ENCODE assay signal across 15 cellular contexts in genomic region chr14:99860219-99860618, GRCh38.
DNase-seq lines count a peak whose midpoint lies in the region; ATAC-seq and TF ChIP-seq lines count a peak whose summit lies in the region.
"Had no signal": no experiment of that assay in that cellular context is flagged by ENCODE, and none has a peak within 500 bp of the region (broad histone marks: within the 10 kb centered on the region; RNA-seq: fewer than 3 reads in every experiment).

No MANE protein-coding gene starts in this region.

- H3K27ac ChIP-seq in OCI-LY3 (ENCODE audit: low read length) (peak overlapping the region; percentile 95), caudate nucleus (ENCODE audit: low read depth, low read length) (peak overlapping the region; percentile 59), gastroesophageal sphincter (no peak overlapping the region)
- H3K27ac ChIP-seq: BLaER1 treated with 17β-estradiol and CSF1 and Interleukin-3, amounts not matched to agents 10 nM and 100 nM had no signal

- H3K4me1 Mint-ChIP-seq in type B pancreatic cell (ENCODE audit: unreplicated experiment) = peaks cover 12% of the 10 kb centered on the region

- H3K79me2 ChIP-seq in OCI-LY3 (ENCODE audit: low read length) = peaks cover 46% of the 10 kb centered on the region

- peaks cover 14% of the 10 kb centered on the region for H3K36me3 Mint-ChIP-seq in type B pancreatic cell

- peaks cover 11% of the 10 kb centered on the region for H3K36me3 ChIP-seq in OCI-LY3 (replicated peaks; ENCODE audit: low read depth, low read length)
- peaks cover 0 to 5% of the 10 kb centered on the region in 2 donors for H3K36me3 ChIP-seq in gastroesophageal sphincter
- H3K36me3 ChIP-seq: BLaER1 treated with 17β-estradiol and CSF1 and Interleukin-3, amounts not matched to agents 10 nM and 100 nM had no signal

- H2AFZ ChIP-seq in OCI-LY3 (ENCODE audit: low read depth, low read length) = no peak overlapping the region

- H3K9ac ChIP-seq in OCI-LY3 (ENCODE audit: low read length) = peak overlapping the region; percentile 86
- H3K9ac ChIP-seq: BLaER1 treated with 17β-estradiol and CSF1 and Interleukin-3, amounts not matched to agents 10 nM and 100 nM had no signal

- H3K4me1 ChIP-seq in OCI-LY3 (ENCODE audit: low read length) (peaks cover 70% of the 10 kb centered on the region), gastroesophageal sphincter (peaks cover 0 to 3% (median 0%) of the 10 kb centered on the region in 3 donors)

- TF ChIP-seq CTCF in OCI-LY3 (IDR thresholded peaks at IDR 0.05; ENCODE audit: low read depth, low read length) (no peak), type B pancreatic cell (conservative IDR thresholded peaks at IDR 0.05) (no peak), gastroesophageal sphincter (IDR thresholded peaks at IDR 0.05) (no peak)

- DNase-seq in NOMO-1 treated with DMSO at 0.1 percent for 48 hours (lab: John Stamatoyannopoulos, UW; ENCODE audit: unreplicated experiment) = peak; percentile 42
- no peak for DNase-seq in NOMO-1 treated with dmso at 0.1 percent for 144 hours (lab: John Stamatoyannopoulos, UW; ENCODE audit: unreplicated experiment)
- peak in 2 of 61 donors; percentile 46 to 70 for DNase-seq in caudate nucleus (lab: John Stamatoyannopoulos, UW)
- DNase-seq in type B pancreatic cell (ENCODE audit: extremely low spot score, unreplicated experiment) = no peak
- DNase-seq in NCI-H526 treated with DMSO at 0.1 percent for 48 hours (lab: John Stamatoyannopoulos, UW) = no peak
- no peak for DNase-seq in NCI-H1436 (lab: John Stamatoyannopoulos, UW)
- DNase-seq: EL, HCEC 1CT, IMR-90, NCI-H2029, NCI-H226, NCI-H748 treated with DMSO at 0.1 percent for 48 hours had no signal

- H3K27ac Mint-ChIP-seq in type B pancreatic cell = peak overlapping the region; percentile 79

- no peak for ATAC-seq in gastroesophageal sphincter

- TF ChIP-seq EP300 in gastroesophageal sphincter (IDR thresholded peaks at IDR 0.05) = no peak

- no peak for TF ChIP-seq POLR2A in gastroesophageal sphincter (IDR thresholded peaks at IDR 0.05)

- WGBS in gastroesophageal sphincter (ENCODE audit: low coverage in 1 of 2), 2 donors = 78 to 79% methylated on average over 3 to 5 of the region's 5 CpGs

- H3K4me3 ChIP-seq in OCI-LY3 (ENCODE audit: low read length) = peak overlapping the region; percentile 61
- no peak overlapping the region for H3K4me3 ChIP-seq in gastroesophageal sphincter
- H3K4me3 ChIP-seq: BLaER1 treated with 17β-estradiol and CSF1 and Interleukin-3, amounts not matched to agents 10 nM and 100 nM had no signal

- H3K9me3 ChIP-seq in OCI-LY3 (ENCODE audit: insufficient read depth, low read length) = no peaks in the 10 kb centered on the region
- H3K9me3 ChIP-seq in gastroesophageal sphincter = no peaks in the 10 kb centered on the region
- H3K9me3 ChIP-seq: BLaER1 treated with 17β-estradiol and CSF1 and Interleukin-3, amounts not matched to agents 10 nM and 100 nM had no signal

- peak overlapping the region; percentile 68 for H3K4me2 ChIP-seq in OCI-LY3 (ENCODE audit: low read length)

- H3K4me3 Mint-ChIP-seq in type B pancreatic cell = peak overlapping the region; percentile 17

- H3K9me3 Mint-ChIP-seq in type B pancreatic cell = no peaks in the 10 kb centered on the region

- no peaks in the 10 kb centered on the region for H3K27me3 Mint-ChIP-seq in type B pancreatic cell

- H3K27me3 ChIP-seq in OCI-LY3 (ENCODE audit: low read depth, low read length) (no peaks in the 10 kb centered on the region), gastroesophageal sphincter (no peaks in the 10 kb centered on the region)
- H3K27me3 ChIP-seq: BLaER1 treated with 17β-estradiol and CSF1 and Interleukin-3, amounts not matched to agents 10 nM and 100 nM had no signal

- H4K20me1 ChIP-seq in OCI-LY3 (ENCODE audit: insufficient read depth, low read length) = no peaks in the 10 kb centered on the region
- H4K20me1 ChIP-seq: BLaER1 treated with 17β-estradiol and CSF1 and Interleukin-3, amounts not matched to agents 10 nM and 100 nM had no signal

Comparison
In these comparisons a context has a peak if more than half of its experiments do, and no peak if none do; other contexts are left out.
1. H3K27ac ChIP-seq: peak in OCI-LY3 (single experiment) and caudate nucleus (single experiment); none in gastroesophageal sphincter (0 of 4).